Comparison of ENCODE assay signal across 13 cellular contexts in the genomic region with DNA sequence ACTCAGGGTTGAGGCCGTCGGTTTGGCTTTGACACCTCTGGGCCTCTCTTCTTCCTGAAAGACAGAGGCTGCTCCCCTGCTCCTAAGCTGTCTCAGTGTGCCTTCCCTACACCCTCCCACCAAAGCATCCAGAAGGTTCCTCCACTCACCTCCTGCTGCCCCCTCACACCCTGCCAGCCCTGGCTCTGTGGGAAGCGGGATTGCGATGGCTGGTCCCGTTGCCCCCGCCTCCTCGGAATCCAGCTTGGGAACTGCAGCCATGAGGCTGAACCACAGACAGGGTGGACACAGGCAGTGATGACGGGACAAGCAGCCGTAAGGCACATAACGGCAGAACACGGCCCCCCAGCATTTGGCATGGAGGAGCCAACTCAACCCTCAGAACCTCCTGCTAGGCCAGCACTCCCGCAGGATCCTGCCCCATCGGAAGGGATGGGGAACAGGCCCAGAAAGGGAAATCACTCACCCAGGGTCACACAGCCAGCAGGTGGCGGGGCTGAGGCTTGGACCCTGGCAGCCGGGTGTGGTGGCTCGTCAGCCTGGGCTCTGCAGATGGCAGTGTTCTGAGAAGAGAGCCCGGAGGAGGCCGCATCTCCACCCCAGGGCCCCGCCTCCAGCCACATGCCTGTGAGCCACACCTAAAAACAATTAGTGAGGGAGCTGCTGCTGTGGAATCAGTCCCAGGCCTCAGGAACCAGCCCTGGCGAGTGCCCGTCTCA.
DNase-seq lines count a peak whose midpoint lies in the region; ATAC-seq and TF ChIP-seq lines count a peak whose summit lies in the region.
"Had no signal": no experiment of that assay in that cellular context is flagged by ENCODE, and none has a peak within 500 bp of the region (broad histone marks: within the 10 kb centered on the region; RNA-seq: fewer than 3 reads in every experiment).

No MANE protein-coding gene starts in this region.

- H2AFZ ChIP-seq in mammary epithelial cell (ENCODE audit: low read depth, low read length) (no peak overlapping the region), SU-DHL-6 (ENCODE audit: low read depth, low read length, severe bottlenecking) (no peak overlapping the region)

- in situ Hi-C loops in mammary epithelial cell (cut with MboI; ENCODE audit: low sequenced_read_pairs in 2 of 2): loop anchor here in 1 of 2 donors (10.0 kb wide), 1 partner anchor 149 kb away; no protein-coding TSS in a partner anchor

- dilution Hi-C loops in mammary epithelial cell (cut with HindIII; ENCODE audit: low sequenced_read_pairs): no loop called here

- H3F3A ChIP-seq in SU-DHL-6 (ENCODE audit: insufficient read depth): no peaks in the 10 kb centered on the region

- intact Hi-C loops in MCF 10A (cut with micrococcal nuclease): no loop called here
- intact Hi-C loops in mammary epithelial cell (cut with micrococcal nuclease): no loop called here
- intact Hi-C loops in upper lobe of right lung (cut with DNase I): no loop called here

- no peak overlapping the region for H3K9ac ChIP-seq in mammary epithelial cell (ENCODE audit: insufficient read depth, low read length)
- no peak overlapping the region for H3K9ac ChIP-seq in SU-DHL-6 (ENCODE audit: low read length)

- H3K36me3 Mint-ChIP-seq in MCF 10A (ENCODE audit: insufficient read depth, unreplicated experiment): no peaks in the 10 kb centered on the region
- H3K36me3 Mint-ChIP-seq: memory B cell had no signal

- H3K27ac ChIP-seq in mammary epithelial cell (ENCODE audit: insufficient read depth, low read depth, low read length): no peak overlapping the region
- no peak overlapping the region for H3K27ac ChIP-seq in SU-DHL-6 (ENCODE audit: low read depth, low read length)
- H3K27ac ChIP-seq in upper lobe of right lung: no peak overlapping the region
- H3K27ac ChIP-seq: SK-N-MC had no signal

- BruUV-seq in MCF 10A (replicated peaks; lab: Mats Ljungman, UMichigan) (no TSS peak), mammary epithelial cell (replicated peaks; lab: Mats Ljungman, UMichigan) (no TSS peak)

- POLR2A ChIA-PET in MCF 10A (lab: Yijun Ruan, JAX): no interaction called here

- no peak overlapping the region for H3K4me3 ChIP-seq in mammary epithelial cell (replicated peaks in 1 of 3; ENCODE audit: insufficient read depth in 1 of 3, low read depth in 2 of 3, low read length in 3 of 3)
- no peak overlapping the region for H3K4me3 ChIP-seq in SU-DHL-6 (ENCODE audit: insufficient read depth, low read length, poor library complexity, severe bottlenecking)
- H3K4me3 ChIP-seq in upper lobe of right lung: no peak overlapping the region
- H3K4me3 ChIP-seq: SK-N-MC had no signal

- H3K27me3 ChIP-seq in mammary epithelial cell (ENCODE audit: insufficient read depth, low read length): peaks cover 6% of the 10 kb centered on the region
- no peaks in the 10 kb centered on the region for H3K27me3 ChIP-seq in SU-DHL-6 (ENCODE audit: low read length)
- H3K27me3 ChIP-seq in upper lobe of right lung: no peaks in the 10 kb centered on the region

- peak; percentile 18 for DNase-seq in MCF 10A (ENCODE audit: unreplicated experiment)
- DNase-seq in mammary epithelial cell: no peak
- DNase-seq in HuH-7.5 (ENCODE audit: low spot score): peak; percentile 45
- DNase-seq in upper lobe of right lung: no peak
- DNase-seq in stimulated activated naive CD8-positive, alpha-beta T cell treated with anti-CD3 and anti-CD28 coated beads, Interleukin-15, amount 100 ng/mL, for 72 hours: no peak
- no peak for DNase-seq in activated CD8-positive, alpha-beta memory T cell treated with anti-CD3 and anti-CD28 coated beads, Interleukin-2, amount 50 U/mL, for 4 hours
- DNase-seq: activated CD4-positive, alpha-beta T cell treated with anti-CD3 and anti-CD28 coated beads, Interleukin-2, amount 50 U/mL, for 4 hours; activated naive CD4-positive, alpha-beta T cell treated with anti-CD3 and anti-CD28 coated beads for 36 hours; trophoblast cell had no signal

- H3K79me2 ChIP-seq in mammary epithelial cell (ENCODE audit: insufficient read depth, low read length) (no peaks in the 10 kb centered on the region), SU-DHL-6 (ENCODE audit: insufficient read depth, low read length) (no peaks in the 10 kb centered on the region)

- H3K4me1 ChIP-seq in mammary epithelial cell (ENCODE audit: insufficient read depth, low read length) (no peaks in the 10 kb centered on the region), upper lobe of right lung (no peaks in the 10 kb centered on the region)

- H4K20me1 ChIP-seq in mammary epithelial cell (ENCODE audit: insufficient read depth, low read length) (no peaks in the 10 kb centered on the region), SU-DHL-6 (ENCODE audit: low read depth, low read length) (no peaks in the 10 kb centered on the region)

- WGBS in mammary epithelial cell (ENCODE audit: low coverage, missing lambda C conversion rate): 94% methylated on average over 13 of the region's 21 CpGs

- H3K9me2 ChIP-seq in SU-DHL-6 (replicated peaks; ENCODE audit: insufficient read depth, low read length): no peaks in the 10 kb centered on the region

- no peak overlapping the region for H3K4me3 Mint-ChIP-seq in MCF 10A (ENCODE audit: unreplicated experiment)
- H3K4me3 Mint-ChIP-seq in stimulated activated naive CD8-positive, alpha-beta T cell treated with anti-CD3 and anti-CD28 coated beads, Interleukin-15, amount 100 ng/mL, for 72 hours: no peak overlapping the region
- H3K4me3 Mint-ChIP-seq: activated naive CD4-positive, alpha-beta T cell treated with anti-CD3 and anti-CD28 coated beads for 36 hours; memory B cell had no signal

- no peaks in the 10 kb centered on the region for H3K9me3 Mint-ChIP-seq in MCF 10A (ENCODE audit: unreplicated experiment)
- no peaks in the 10 kb centered on the region for H3K9me3 Mint-ChIP-seq in stimulated activated naive CD8-positive, alpha-beta T cell treated with anti-CD3 and anti-CD28 coated beads, Interleukin-15, amount 100 ng/mL, for 72 hours
- H3K9me3 Mint-ChIP-seq: activated naive CD4-positive, alpha-beta T cell treated with anti-CD3 and anti-CD28 coated beads for 36 hours had no signal

- peak; percentile 7 for ATAC-seq in upper lobe of right lung
- no peak for ATAC-seq in stimulated activated naive CD8-positive, alpha-beta T cell treated with anti-CD3 and anti-CD28 coated beads, Interleukin-15, amount 100 ng/mL, for 72 hours
- no peak for ATAC-seq in HG03342 (IDR thresholded peaks at IDR 0.05; ENCODE audit: unreplicated experiment)

- H3K4me1 Mint-ChIP-seq in MCF 10A (ENCODE audit: insufficient read depth, unreplicated experiment): no peaks in the 10 kb centered on the region
- H3K4me1 Mint-ChIP-seq in stimulated activated naive CD8-positive, alpha-beta T cell treated with anti-CD3 and anti-CD28 coated beads, Interleukin-15, amount 100 ng/mL, for 72 hours: no peaks in the 10 kb centered on the region

- H3K9me3 ChIP-seq in mammary epithelial cell (replicated peaks; ENCODE audit: insufficient read depth, low read length) (no peaks in the 10 kb centered on the region), SU-DHL-6 (ENCODE audit: insufficient read depth, low read length) (no peaks in the 10 kb centered on the region), upper lobe of right lung (no peaks in the 10 kb centered on the region)

- peak; percentile 20 for TF ChIP-seq CTCF in MCF 10A (IDR thresholded peaks at IDR 0.05; ENCODE audit: unreplicated experiment)
- no peak for TF ChIP-seq CTCF in mammary epithelial cell (conservative IDR thresholded peaks at IDR 0.05 in 1 of 2, IDR thresholded peaks at IDR 0.05 in 1 of 2; ENCODE audit: extremely low read depth in 1 of 2, insufficient read depth in 1 of 2, low read depth in 1 of 2, low read length in 2 of 2)
- peak; percentile 28 for TF ChIP-seq CTCF in SU-DHL-6 (IDR thresholded peaks at IDR 0.05; ENCODE audit: insufficient read depth, low read length, poor library complexity, severe bottlenecking)
- no peak for TF ChIP-seq CTCF in upper lobe of right lung (IDR thresholded peaks at IDR 0.05)

- H3K4me2 ChIP-seq in mammary epithelial cell (ENCODE audit: insufficient read depth, low read depth, low read length): no peak overlapping the region
- H3K4me2 ChIP-seq in SU-DHL-6 (ENCODE audit: low read depth, low read length, poor library complexity, severe bottlenecking): no peak overlapping the region

- no peak overlapping the region for H3K27ac Mint-ChIP-seq in MCF 10A (ENCODE audit: low read depth, unreplicated experiment)
- H3K27ac Mint-ChIP-seq in stimulated activated naive CD8-positive, alpha-beta T cell treated with anti-CD3 and anti-CD28 coated beads, Interleukin-15, amount 100 ng/mL, for 72 hours: no peak overlapping the region
- H3K27ac Mint-ChIP-seq: activated naive CD4-positive, alpha-beta T cell treated with anti-CD3 and anti-CD28 coated beads for 36 hours; memory B cell had no signal

- H3K36me3 ChIP-seq in mammary epithelial cell (ENCODE audit: insufficient read depth, low read length) (no peaks in the 10 kb centered on the region), SU-DHL-6 (ENCODE audit: low read length) (no peaks in the 10 kb centered on the region), upper lobe of right lung (no peaks in the 10 kb centered on the region)

- CTCF ChIA-PET in MCF 10A (lab: Yijun Ruan, JAX) (interaction anchor here (0.6 to 6.6 kb wide), 3 partner anchors 108 to 302 kb away, joined by 3 to 54 read pairs (median 3); no protein-coding TSS in a partner anchor), mammary epithelial cell (lab: Charles Lee; ENCODE audit: low non-redundant PET) (no interaction called here)

- peaks cover 67% of the 10 kb centered on the region for H3K27me3 Mint-ChIP-seq in MCF 10A (ENCODE audit: insufficient read depth, unreplicated experiment)
- H3K27me3 Mint-ChIP-seq in stimulated activated naive CD8-positive, alpha-beta T cell treated with anti-CD3 and anti-CD28 coated beads, Interleukin-15, amount 100 ng/mL, for 72 hours: peaks cover 8% of the 10 kb centered on the region

Comparison
In these comparisons a context has a peak if more than half of its experiments do, and no peak if none do; other contexts are left out.
1. DNase-seq: peak in MCF 10A (single experiment) and HuH-7.5 (single experiment); none in mammary epithelial cell (single experiment), upper lobe of right lung (single experiment), stimulated activated naive CD8-positive, alpha-beta T cell treated with anti-CD3 and anti-CD28 coated beads, Interleukin-15, amount 100 ng/mL, for 72 hours (0 of 2) and activated CD8-positive, alpha-beta memory T cell treated with anti-CD3 and anti-CD28 coated beads, Interleukin-2, amount 50 U/mL, for 4 hours (single experiment).
2. CTCF ChIP-seq: peak in MCF 10A (single experiment) and SU-DHL-6 (single experiment); none in mammary epithelial cell (0 of 2) and upper lobe of right lung (single experiment).